In the genomic region with DNA sequence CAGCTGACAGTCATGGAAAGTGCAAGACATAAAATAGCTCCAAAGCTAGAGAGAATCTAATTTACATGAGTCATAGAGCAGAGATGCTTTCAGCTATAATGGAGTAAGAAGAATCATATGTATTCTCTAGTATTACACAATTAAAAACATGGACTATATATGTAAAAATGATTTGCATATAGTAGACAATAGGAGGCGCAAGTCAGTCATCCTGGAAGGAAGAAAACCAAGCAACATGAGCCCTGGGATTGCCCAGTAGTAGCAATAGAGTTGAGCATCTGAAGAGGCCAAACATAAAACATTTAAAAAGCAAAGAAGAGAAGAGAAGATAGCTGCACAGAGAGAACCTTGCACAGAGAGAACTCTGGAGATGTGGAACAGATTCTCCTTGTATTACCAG, we compare ENCODE assay signal across 2 cellular contexts.
TF ChIP-seq lines count a peak whose summit lies in the region.

No MANE protein-coding gene starts in this region.

TF ChIP-seq in GM23338, 12 proteins besides CTCF, POLR2A, EP300 and RAD21 (continued from another document and continues in another):
- TF ChIP-seq, protein P1, sequence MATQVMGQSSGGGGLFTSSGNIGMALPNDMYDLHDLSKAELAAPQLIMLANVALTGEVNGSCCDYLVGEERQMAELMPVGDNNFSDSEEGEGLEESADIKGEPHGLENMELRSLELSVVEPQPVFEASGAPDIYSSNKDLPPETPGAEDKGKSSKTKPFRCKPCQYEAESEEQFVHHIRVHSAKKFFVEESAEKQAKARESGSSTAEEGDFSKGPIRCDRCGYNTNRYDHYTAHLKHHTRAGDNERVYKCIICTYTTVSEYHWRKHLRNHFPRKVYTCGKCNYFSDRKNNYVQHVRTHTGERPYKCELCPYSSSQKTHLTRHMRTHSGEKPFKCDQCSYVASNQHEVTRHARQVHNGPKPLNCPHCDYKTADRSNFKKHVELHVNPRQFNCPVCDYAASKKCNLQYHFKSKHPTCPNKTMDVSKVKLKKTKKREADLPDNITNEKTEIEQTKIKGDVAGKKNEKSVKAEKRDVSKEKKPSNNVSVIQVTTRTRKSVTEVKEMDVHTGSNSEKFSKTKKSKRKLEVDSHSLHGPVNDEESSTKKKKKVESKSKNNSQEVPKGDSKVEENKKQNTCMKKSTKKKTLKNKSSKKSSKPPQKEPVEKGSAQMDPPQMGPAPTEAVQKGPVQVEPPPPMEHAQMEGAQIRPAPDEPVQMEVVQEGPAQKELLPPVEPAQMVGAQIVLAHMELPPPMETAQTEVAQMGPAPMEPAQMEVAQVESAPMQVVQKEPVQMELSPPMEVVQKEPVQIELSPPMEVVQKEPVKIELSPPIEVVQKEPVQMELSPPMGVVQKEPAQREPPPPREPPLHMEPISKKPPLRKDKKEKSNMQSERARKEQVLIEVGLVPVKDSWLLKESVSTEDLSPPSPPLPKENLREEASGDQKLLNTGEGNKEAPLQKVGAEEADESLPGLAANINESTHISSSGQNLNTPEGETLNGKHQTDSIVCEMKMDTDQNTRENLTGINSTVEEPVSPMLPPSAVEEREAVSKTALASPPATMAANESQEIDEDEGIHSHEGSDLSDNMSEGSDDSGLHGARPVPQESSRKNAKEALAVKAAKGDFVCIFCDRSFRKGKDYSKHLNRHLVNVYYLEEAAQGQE (IDR thresholded peaks at IDR 0.05; ENCODE audit: unreplicated experiment), result no peak
- TF ChIP-seq STAT1 (IDR thresholded peaks at IDR 0.05; ENCODE audit: unreplicated experiment), result no peak
- no peak for TF ChIP-seq EZH2phosphoT487 (IDR thresholded peaks at IDR 0.05; ENCODE audit: unreplicated experiment)
- no peak for TF ChIP-seq NANOG (IDR thresholded peaks at IDR 0.05; ENCODE audit: borderline replicate concordance)
- no peak for TF ChIP-seq ZNF114 (CRISPR knock-in tag; IDR thresholded peaks at IDR 0.05)
- TF ChIP-seq, protein P2, sequence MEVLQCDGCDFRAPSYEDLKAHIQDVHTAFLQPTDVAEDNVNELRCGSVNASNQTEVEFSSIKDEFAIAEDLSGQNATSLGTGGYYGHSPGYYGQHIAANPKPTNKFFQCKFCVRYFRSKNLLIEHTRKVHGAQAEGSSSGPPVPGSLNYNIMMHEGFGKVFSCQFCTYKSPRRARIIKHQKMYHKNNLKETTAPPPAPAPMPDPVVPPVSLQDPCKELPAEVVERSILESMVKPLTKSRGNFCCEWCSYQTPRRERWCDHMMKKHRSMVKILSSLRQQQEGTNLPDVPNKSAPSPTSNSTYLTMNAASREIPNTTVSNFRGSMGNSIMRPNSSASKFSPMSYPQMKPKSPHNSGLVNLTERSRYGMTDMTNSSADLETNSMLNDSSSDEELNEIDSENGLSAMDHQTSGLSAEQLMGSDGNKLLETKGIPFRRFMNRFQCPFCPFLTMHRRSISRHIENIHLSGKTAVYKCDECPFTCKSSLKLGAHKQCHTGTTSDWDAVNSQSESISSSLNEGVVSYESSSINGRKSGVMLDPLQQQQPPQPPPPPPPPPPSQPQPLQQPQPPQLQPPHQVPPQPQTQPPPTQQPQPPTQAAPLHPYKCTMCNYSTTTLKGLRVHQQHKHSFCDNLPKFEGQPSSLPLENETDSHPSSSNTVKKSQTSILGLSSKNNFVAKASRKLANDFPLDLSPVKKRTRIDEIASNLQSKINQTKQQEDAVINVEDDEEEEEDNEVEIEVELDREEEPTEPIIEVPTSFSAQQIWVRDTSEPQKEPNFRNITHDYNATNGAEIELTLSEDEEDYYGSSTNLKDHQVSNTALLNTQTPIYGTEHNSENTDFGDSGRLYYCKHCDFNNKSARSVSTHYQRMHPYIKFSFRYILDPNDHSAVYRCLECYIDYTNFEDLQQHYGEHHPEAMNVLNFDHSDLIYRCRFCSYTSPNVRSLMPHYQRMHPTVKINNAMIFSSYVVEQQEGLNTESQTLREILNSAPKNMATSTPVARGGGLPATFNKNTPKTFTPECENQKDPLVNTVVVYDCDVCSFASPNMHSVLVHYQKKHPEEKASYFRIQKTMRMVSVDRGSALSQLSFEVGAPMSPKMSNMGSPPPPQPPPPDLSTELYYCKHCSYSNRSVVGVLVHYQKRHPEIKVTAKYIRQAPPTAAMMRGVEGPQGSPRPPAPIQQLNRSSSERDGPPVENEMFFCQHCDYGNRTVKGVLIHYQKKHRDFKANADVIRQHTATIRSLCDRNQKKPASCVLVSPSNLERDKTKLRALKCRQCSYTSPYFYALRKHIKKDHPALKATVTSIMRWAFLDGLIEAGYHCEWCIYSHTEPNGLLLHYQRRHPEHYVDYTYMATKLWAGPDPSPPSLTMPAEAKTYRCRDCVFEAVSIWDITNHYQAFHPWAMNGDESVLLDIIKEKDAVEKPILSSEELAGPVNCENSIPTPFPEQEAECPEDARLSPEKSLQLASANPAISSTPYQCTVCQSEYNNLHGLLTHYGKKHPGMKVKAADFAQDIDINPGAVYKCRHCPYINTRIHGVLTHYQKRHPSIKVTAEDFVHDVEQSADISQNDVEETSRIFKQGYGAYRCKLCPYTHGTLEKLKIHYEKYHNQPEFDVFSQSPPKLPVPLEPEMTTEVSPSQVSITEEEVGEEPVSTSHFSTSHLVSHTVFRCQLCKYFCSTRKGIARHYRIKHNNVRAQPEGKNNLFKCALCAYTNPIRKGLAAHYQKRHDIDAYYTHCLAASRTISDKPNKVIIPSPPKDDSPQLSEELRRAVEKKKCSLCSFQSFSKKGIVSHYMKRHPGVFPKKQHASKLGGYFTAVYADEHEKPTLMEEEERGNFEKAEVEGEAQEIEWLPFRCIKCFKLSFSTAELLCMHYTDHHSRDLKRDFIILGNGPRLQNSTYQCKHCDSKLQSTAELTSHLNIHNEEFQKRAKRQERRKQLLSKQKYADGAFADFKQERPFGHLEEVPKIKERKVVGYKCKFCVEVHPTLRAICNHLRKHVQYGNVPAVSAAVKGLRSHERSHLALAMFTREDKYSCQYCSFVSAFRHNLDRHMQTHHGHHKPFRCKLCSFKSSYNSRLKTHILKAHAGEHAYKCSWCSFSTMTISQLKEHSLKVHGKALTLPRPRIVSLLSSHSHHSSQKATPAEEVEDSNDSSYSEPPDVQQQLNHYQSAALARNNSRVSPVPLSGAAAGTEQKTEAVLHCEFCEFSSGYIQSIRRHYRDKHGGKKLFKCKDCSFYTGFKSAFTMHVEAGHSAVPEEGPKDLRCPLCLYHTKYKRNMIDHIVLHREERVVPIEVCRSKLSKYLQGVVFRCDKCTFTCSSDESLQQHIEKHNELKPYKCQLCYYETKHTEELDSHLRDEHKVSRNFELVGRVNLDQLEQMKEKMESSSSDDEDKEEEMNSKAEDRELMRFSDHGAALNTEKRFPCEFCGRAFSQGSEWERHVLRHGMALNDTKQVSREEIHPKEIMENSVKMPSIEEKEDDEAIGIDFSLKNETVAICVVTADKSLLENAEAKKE (CRISPR knock-in tag; IDR thresholded peaks at IDR 0.05), result no peak
- no peak for TF ChIP-seq JUNB (IDR thresholded peaks at IDR 0.05; ENCODE audit: unreplicated experiment)
- TF ChIP-seq POLR2AphosphoS5 (IDR thresholded peaks at IDR 0.05; ENCODE audit: low read depth), result no peak
- no peak for TF ChIP-seq EZH2 (IDR thresholded peaks at IDR 0.05; ENCODE audit: low read depth, unreplicated experiment)
- TF ChIP-seq, protein P3, sequence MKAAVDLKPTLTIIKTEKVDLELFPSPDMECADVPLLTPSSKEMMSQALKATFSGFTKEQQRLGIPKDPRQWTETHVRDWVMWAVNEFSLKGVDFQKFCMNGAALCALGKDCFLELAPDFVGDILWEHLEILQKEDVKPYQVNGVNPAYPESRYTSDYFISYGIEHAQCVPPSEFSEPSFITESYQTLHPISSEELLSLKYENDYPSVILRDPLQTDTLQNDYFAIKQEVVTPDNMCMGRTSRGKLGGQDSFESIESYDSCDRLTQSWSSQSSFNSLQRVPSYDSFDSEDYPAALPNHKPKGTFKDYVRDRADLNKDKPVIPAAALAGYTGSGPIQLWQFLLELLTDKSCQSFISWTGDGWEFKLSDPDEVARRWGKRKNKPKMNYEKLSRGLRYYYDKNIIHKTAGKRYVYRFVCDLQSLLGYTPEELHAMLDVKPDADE (IDR thresholded peaks at IDR 0.05), result no peak

TF ChIP-seq in H1, 55 proteins besides CTCF, POLR2A, EP300 and RAD21 (continued from another document):
- no peak for TF ChIP-seq HDAC6 (IDR thresholded peaks at IDR 0.05; ENCODE audit: low read depth, low read length)
- no peak for TF ChIP-seq SP2 (IDR thresholded peaks at IDR 0.05; ENCODE audit: low read length)
- TF ChIP-seq, protein P4, sequence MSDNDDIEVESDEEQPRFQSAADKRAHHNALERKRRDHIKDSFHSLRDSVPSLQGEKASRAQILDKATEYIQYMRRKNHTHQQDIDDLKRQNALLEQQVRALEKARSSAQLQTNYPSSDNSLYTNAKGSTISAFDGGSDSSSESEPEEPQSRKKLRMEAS (IDR thresholded peaks at IDR 0.05), result no peak
- TF ChIP-seq, protein P5, sequence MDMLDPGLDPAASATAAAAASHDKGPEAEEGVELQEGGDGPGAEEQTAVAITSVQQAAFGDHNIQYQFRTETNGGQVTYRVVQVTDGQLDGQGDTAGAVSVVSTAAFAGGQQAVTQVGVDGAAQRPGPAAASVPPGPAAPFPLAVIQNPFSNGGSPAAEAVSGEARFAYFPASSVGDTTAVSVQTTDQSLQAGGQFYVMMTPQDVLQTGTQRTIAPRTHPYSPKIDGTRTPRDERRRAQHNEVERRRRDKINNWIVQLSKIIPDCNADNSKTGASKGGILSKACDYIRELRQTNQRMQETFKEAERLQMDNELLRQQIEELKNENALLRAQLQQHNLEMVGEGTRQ (IDR thresholded peaks at IDR 0.05; ENCODE audit: low read length), result no peak
- TF ChIP-seq RBBP5 (IDR thresholded peaks at IDR 0.05; ENCODE audit: borderline replicate concordance, low read depth, low read length), result no peak
- no peak for TF ChIP-seq BCL11A (IDR thresholded peaks at IDR 0.05; ENCODE audit: low read depth in 2 of 2, low read length in 2 of 2)
- TF ChIP-seq, protein P6, sequence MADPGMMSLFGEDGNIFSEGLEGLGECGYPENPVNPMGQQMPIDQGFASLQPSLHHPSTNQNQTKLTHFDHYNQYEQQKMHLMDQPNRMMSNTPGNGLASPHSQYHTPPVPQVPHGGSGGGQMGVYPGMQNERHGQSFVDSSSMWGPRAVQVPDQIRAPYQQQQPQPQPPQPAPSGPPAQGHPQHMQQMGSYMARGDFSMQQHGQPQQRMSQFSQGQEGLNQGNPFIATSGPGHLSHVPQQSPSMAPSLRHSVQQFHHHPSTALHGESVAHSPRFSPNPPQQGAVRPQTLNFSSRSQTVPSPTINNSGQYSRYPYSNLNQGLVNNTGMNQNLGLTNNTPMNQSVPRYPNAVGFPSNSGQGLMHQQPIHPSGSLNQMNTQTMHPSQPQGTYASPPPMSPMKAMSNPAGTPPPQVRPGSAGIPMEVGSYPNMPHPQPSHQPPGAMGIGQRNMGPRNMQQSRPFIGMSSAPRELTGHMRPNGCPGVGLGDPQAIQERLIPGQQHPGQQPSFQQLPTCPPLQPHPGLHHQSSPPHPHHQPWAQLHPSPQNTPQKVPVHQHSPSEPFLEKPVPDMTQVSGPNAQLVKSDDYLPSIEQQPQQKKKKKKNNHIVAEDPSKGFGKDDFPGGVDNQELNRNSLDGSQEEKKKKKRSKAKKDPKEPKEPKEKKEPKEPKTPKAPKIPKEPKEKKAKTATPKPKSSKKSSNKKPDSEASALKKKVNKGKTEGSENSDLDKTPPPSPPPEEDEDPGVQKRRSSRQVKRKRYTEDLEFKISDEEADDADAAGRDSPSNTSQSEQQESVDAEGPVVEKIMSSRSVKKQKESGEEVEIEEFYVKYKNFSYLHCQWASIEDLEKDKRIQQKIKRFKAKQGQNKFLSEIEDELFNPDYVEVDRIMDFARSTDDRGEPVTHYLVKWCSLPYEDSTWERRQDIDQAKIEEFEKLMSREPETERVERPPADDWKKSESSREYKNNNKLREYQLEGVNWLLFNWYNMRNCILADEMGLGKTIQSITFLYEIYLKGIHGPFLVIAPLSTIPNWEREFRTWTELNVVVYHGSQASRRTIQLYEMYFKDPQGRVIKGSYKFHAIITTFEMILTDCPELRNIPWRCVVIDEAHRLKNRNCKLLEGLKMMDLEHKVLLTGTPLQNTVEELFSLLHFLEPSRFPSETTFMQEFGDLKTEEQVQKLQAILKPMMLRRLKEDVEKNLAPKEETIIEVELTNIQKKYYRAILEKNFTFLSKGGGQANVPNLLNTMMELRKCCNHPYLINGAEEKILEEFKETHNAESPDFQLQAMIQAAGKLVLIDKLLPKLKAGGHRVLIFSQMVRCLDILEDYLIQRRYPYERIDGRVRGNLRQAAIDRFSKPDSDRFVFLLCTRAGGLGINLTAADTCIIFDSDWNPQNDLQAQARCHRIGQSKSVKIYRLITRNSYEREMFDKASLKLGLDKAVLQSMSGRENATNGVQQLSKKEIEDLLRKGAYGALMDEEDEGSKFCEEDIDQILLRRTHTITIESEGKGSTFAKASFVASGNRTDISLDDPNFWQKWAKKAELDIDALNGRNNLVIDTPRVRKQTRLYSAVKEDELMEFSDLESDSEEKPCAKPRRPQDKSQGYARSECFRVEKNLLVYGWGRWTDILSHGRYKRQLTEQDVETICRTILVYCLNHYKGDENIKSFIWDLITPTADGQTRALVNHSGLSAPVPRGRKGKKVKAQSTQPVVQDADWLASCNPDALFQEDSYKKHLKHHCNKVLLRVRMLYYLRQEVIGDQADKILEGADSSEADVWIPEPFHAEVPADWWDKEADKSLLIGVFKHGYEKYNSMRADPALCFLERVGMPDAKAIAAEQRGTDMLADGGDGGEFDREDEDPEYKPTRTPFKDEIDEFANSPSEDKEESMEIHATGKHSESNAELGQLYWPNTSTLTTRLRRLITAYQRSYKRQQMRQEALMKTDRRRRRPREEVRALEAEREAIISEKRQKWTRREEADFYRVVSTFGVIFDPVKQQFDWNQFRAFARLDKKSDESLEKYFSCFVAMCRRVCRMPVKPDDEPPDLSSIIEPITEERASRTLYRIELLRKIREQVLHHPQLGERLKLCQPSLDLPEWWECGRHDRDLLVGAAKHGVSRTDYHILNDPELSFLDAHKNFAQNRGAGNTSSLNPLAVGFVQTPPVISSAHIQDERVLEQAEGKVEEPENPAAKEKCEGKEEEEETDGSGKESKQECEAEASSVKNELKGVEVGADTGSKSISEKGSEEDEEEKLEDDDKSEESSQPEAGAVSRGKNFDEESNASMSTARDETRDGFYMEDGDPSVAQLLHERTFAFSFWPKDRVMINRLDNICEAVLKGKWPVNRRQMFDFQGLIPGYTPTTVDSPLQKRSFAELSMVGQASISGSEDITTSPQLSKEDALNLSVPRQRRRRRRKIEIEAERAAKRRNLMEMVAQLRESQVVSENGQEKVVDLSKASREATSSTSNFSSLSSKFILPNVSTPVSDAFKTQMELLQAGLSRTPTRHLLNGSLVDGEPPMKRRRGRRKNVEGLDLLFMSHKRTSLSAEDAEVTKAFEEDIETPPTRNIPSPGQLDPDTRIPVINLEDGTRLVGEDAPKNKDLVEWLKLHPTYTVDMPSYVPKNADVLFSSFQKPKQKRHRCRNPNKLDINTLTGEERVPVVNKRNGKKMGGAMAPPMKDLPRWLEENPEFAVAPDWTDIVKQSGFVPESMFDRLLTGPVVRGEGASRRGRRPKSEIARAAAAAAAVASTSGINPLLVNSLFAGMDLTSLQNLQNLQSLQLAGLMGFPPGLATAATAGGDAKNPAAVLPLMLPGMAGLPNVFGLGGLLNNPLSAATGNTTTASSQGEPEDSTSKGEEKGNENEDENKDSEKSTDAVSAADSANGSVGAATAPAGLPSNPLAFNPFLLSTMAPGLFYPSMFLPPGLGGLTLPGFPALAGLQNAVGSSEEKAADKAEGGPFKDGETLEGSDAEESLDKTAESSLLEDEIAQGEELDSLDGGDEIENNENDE (IDR thresholded peaks at IDR 0.05; ENCODE audit: insufficient replicate concordance, low read length), result no peak
